In the genomic region with DNA sequence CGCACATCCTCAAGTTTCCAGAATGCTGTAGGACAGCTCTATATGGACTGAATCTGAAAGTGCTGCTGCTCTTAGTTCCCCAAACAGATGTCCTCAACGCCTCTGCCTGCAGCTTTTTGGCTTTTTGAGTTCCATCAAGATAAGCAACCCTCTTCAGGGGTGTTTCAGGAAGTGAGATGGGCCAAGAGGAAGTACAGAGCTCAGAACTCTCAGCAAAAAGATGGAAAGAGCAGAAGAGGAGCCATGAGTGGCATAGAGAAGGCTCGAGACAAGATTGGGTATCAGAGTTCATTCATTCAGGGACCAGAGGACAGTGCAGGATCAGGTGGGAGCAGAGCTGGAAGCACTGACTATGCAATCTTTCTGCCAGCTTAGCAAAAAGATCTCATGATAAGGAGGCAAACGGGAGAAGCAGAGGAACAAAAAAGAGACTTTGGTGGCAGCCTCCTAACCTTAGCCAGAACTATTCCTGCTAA, we compare ENCODE assay signal across 11 cellular contexts. TPM values are rescaled to one million over a fixed set of nuclear protein-coding genes. Genes with fewer than 3 reads are reported as not detected.
A peak's percentile ranks its signal among the peaks of the same experiment; 100 is the strongest.
DNase-seq lines count a peak whose midpoint lies in the region; ATAC-seq and TF ChIP-seq lines count a peak whose summit lies in the region.
"Had no signal": no experiment of that assay in that cellular context is flagged by ENCODE, and none has a peak within 500 bp of the region (broad histone marks: within the 10 kb centered on the region; RNA-seq: fewer than 3 reads in every experiment).

A gene (minus strand): TSS at position 49 of the 476 bp plus-strand sequence. CDS start 279 bp downstream, outside the sequence.
A gene (minus strand): TSS at position 49 of the 476 bp plus-strand sequence. CDS start 279 bp downstream, outside the sequence.

- intact Hi-C loops in lower lobe of right lung (cut with DNase I): no loop called here

- no peak for TF ChIP-seq CTCF in lower lobe of right lung (IDR thresholded peaks at IDR 0.05)
- TF ChIP-seq CTCF in endodermal cell (conservative IDR thresholded peaks at IDR 0.05): no peak

- 79 to 87% methylated on average over 3 to 4 of the region's 4 CpGs for WGBS in endodermal cell (ENCODE audit: insufficient coverage in 1 of 2, insufficient read length in 1 of 2), 2 experiments

- no peaks in the 10 kb centered on the region for H3K9me3 Mint-ChIP-seq in stimulated activated naive CD8-positive, alpha-beta T cell treated with anti-CD3 and anti-CD28 coated beads, Interleukin-15, Interleukin-2, amounts not matched to agents 100 ng/mL and 50 ng/mL, for 24 hours
- no peaks in the 10 kb centered on the region for H3K9me3 Mint-ChIP-seq in endodermal cell

- H3K36me3 ChIP-seq in lower lobe of right lung (no peaks in the 10 kb centered on the region), endodermal cell (ENCODE audit: control insufficient read depth, insufficient read depth, low read length) (no peaks in the 10 kb centered on the region)

- peak within 1 kb of the TSS; percentile 20 for H3K4me3 ChIP-seq in lower lobe of right lung
- no peak within 1 kb of the TSS for H3K4me3 ChIP-seq in endodermal cell (ENCODE audit: low read length)

- H3K27me3 Mint-ChIP-seq in stimulated activated naive CD8-positive, alpha-beta T cell treated with anti-CD3 and anti-CD28 coated beads, Interleukin-15, Interleukin-2, amounts not matched to agents 100 ng/mL and 50 ng/mL, for 24 hours: no peaks in the 10 kb centered on the region
- H3K27me3 Mint-ChIP-seq in T-helper 17 cell: no peaks in the 10 kb centered on the region
- H3K27me3 Mint-ChIP-seq in endodermal cell (ENCODE audit: insufficient read depth): no peaks in the 10 kb centered on the region

- H3K27me3 ChIP-seq in lower lobe of right lung (ENCODE audit: low read depth) (no peaks in the 10 kb centered on the region), endodermal cell (ENCODE audit: control insufficient read depth, insufficient read depth, low read length, poor library complexity, severe bottlenecking) (peaks cover 4% of the 10 kb centered on the region)

- no peak within 1 kb of the TSS for H3K9ac ChIP-seq in endodermal cell (ENCODE audit: extremely low read depth, low read length, poor library complexity, severe bottlenecking)

- H3K4me1 Mint-ChIP-seq in stimulated activated naive CD8-positive, alpha-beta T cell treated with anti-CD3 and anti-CD28 coated beads, Interleukin-15, Interleukin-2, amounts not matched to agents 100 ng/mL and 50 ng/mL, for 24 hours (ENCODE audit: low read depth): peaks cover 56% of the 10 kb centered on the region
- H3K4me1 Mint-ChIP-seq in T-helper 17 cell (peaks cover 53% of the 10 kb centered on the region), endodermal cell (peaks cover 8% of the 10 kb centered on the region)

- H3K27ac Mint-ChIP-seq in stimulated activated naive CD8-positive, alpha-beta T cell treated with anti-CD3 and anti-CD28 coated beads, Interleukin-15, Interleukin-2, amounts not matched to agents 100 ng/mL and 50 ng/mL, for 24 hours: peak within 1 kb of the TSS; percentile 19
- H3K27ac Mint-ChIP-seq in T-helper 17 cell (peak within 1 kb of the TSS; percentile 62), endodermal cell (no peak within 1 kb of the TSS)

- H3K4me1 ChIP-seq in lower lobe of right lung (peaks cover 38% of the 10 kb centered on the region), endodermal cell (ENCODE audit: control insufficient read depth, insufficient read depth, low read length) (peaks cover 8% of the 10 kb centered on the region)

- no peaks in the 10 kb centered on the region for H3K9me3 ChIP-seq in T-helper 17 cell (ENCODE audit: control insufficient read depth, low read length, poor library complexity, severe bottlenecking)
- H3K9me3 ChIP-seq in lower lobe of right lung: no peaks in the 10 kb centered on the region
- no peaks in the 10 kb centered on the region for H3K9me3 ChIP-seq in endodermal cell (ENCODE audit: control insufficient read depth, low read length)

- no peak for ATAC-seq in stimulated activated naive CD8-positive, alpha-beta T cell treated with anti-CD3 and anti-CD28 coated beads, Interleukin-15, Interleukin-2, amounts not matched to agents 100 U/mL and 50 U/mL, for 24 hours
- ATAC-seq in T-helper 17 cell (no peak), lower lobe of right lung (peak in 1 of 2 donors; percentile 5), HG03175 (IDR thresholded peaks at IDR 0.05; ENCODE audit: unreplicated experiment) (no peak), GM18520 (IDR thresholded peaks at IDR 0.05; ENCODE audit: unreplicated experiment) (no peak)
- ATAC-seq: PC-3 had no signal

- H3K27ac ChIP-seq in lower lobe of right lung: peak within 1 kb of the TSS; percentile 27
- H3K27ac ChIP-seq in endodermal cell (ENCODE audit: low read depth, low read length): no peak within 1 kb of the TSS

- no peaks in the 10 kb centered on the region for H3K36me3 Mint-ChIP-seq in stimulated activated naive CD8-positive, alpha-beta T cell treated with anti-CD3 and anti-CD28 coated beads, Interleukin-15, Interleukin-2, amounts not matched to agents 100 ng/mL and 50 ng/mL, for 24 hours (ENCODE audit: low read depth)
- H3K36me3 Mint-ChIP-seq in T-helper 17 cell (ENCODE audit: low read depth) (no peaks in the 10 kb centered on the region), endodermal cell (ENCODE audit: low read depth) (no peaks in the 10 kb centered on the region)

- no peak for DNase-seq in stimulated activated naive CD8-positive, alpha-beta T cell treated with anti-CD3 and anti-CD28 coated beads, Interleukin-15, Interleukin-2, amounts not matched to agents 100 U/mL and 50 U/mL, for 24 hours
- DNase-seq in T-helper 17 cell (no peak), lower lobe of right lung (no peak), AG08396 (ENCODE audit: low spot score) (no peak), endodermal cell (no peak)
- DNase-seq: PC-3; stimulated activated CD8-positive, alpha-beta memory T cell treated with anti-CD3 and anti-CD28 coated beads, Interleukin-4, amount 100 ng/mL, for 48 hours had no signal

- H3K4me3 Mint-ChIP-seq in stimulated activated naive CD8-positive, alpha-beta T cell treated with anti-CD3 and anti-CD28 coated beads, Interleukin-15, Interleukin-2, amounts not matched to agents 100 ng/mL and 50 ng/mL, for 24 hours: no peak within 1 kb of the TSS
- H3K4me3 Mint-ChIP-seq in T-helper 17 cell (peak within 1 kb of the TSS; percentile 47), endodermal cell (no peak within 1 kb of the TSS)

RNA-seq across cellular contexts. Expression of the first gene that starts in this region (rescaled TPM):
- not detected for total RNA-seq in T-helper 17 cell
- total RNA-seq in lower lobe of right lung: 10.3 TPM
- total RNA-seq in endodermal cell: not detected
- polyA plus RNA-seq in endodermal cell (2013, experiment 1 of 2): not detected
- polyA plus RNA-seq in endodermal cell (2013, experiment 2 of 2): not detected
- total RNA-seq: PC-3 had no signal

RNA-seq across cellular contexts. Expression of the second gene that starts in this region (rescaled TPM):
- total RNA-seq in T-helper 17 cell (not detected), lower lobe of right lung (9.0 TPM), endodermal cell (not detected)
- polyA plus RNA-seq in endodermal cell (2013, experiment 1 of 2): not detected
- not detected for polyA plus RNA-seq in endodermal cell (2013, experiment 2 of 2)
- total RNA-seq: dermis microvascular lymphatic vessel endothelial cell, PC-3 had no signal

Comparison
In these comparisons a context has a peak if more than half of its experiments do, and no peak if none do; other contexts are left out.
1. RNA of the first gene that starts in this region (total RNA-seq): 10.3 TPM in lower lobe of right lung (single experiment); not detected in T-helper 17 cell and not detected in endodermal cell; every median in the first group is over 10 times any median in the second.
2. RNA of the second gene that starts in this region (total RNA-seq): 9.0 TPM in lower lobe of right lung (single experiment); not detected in T-helper 17 cell and not detected in endodermal cell; every median in the first group is over 10 times any median in the second.